In genomic region chr2:207816546-207816945, GRCh38 we compare ENCODE assay signal across 19 cellular contexts. TPM values are rescaled to one million over a fixed set of nuclear protein-coding genes. Genes with fewer than 3 reads are reported as not detected.
A peak's percentile ranks its signal among the peaks of the same experiment; 100 is the strongest.
DNase-seq lines count a peak whose midpoint lies in the region; ATAC-seq, FAIRE-seq and TF ChIP-seq lines count a peak whose summit lies in the region.
"Had no signal": no experiment of that assay in that cellular context is flagged by ENCODE, and none has a peak within 500 bp of the region (broad histone marks: within the 10 kb centered on the region; RNA-seq: fewer than 3 reads in every experiment).

No MANE protein-coding gene starts in this region.

- 94% methylated on average over 5 of the region's 5 CpGs for WGBS in HepG2 (ENCODE audit: low lambda C conversion rate)
- 69% methylated on average over 5 of the region's 5 CpGs for whole genome bisulfite sequencing in right lobe of liver (ENCODE audit: insufficient coverage, low coverage, low lambda C conversion rate, missing lambda C conversion rate)

- peaks cover 58% of the 10 kb centered on the region for H3F3A ChIP-seq in neural progenitor cell (ENCODE audit: low read depth)

- peaks cover 100% of the 10 kb centered on the region for H3K4me1 ChIP-seq in HepG2 (ENCODE audit: insufficient read depth, low read length)
- H3K4me1 ChIP-seq in right lobe of liver: peaks cover 0 to 51% (median 11%) of the 10 kb centered on the region in 4 donors
- peaks cover 67% of the 10 kb centered on the region for H3K4me1 ChIP-seq in neural progenitor cell
- H3K4me1 ChIP-seq: BLaER1 had no signal

- H3K27ac Mint-ChIP-seq in neural progenitor cell: no peak overlapping the region
- H3K27ac Mint-ChIP-seq: CD8-positive, alpha-beta memory T cell had no signal

- H3K27me3 ChIP-seq in HepG2 (ENCODE audit: control insufficient read depth in 1 of 2, insufficient read depth in 2 of 2, low read length in 2 of 2): no peaks in the 10 kb centered on the region
- no peaks in the 10 kb centered on the region for H3K27me3 ChIP-seq in right lobe of liver
- no peaks in the 10 kb centered on the region for H3K27me3 ChIP-seq in neural progenitor cell
- H3K27me3 ChIP-seq: BLaER1 had no signal

- TF ChIP-seq RAD21 in HepG2 (CRISPR knock-in tag; IDR thresholded peaks at IDR 0.05): no peak

- H3K4me1 Mint-ChIP-seq in neural progenitor cell: peaks cover 34% of the 10 kb centered on the region
- H3K4me1 Mint-ChIP-seq: CD8-positive, alpha-beta memory T cell had no signal

- no peak overlapping the region for H2AFZ ChIP-seq in HepG2 (ENCODE audit: low read length)
- H2AFZ ChIP-seq in neural progenitor cell (replicated peaks): no peak overlapping the region

- DNase-seq in HepG2 (ENCODE audit: low spot score) (no peak), right lobe of liver (no peak), neural progenitor cell (ENCODE audit: low spot score) (no peak), substantia nigra (lab: John Stamatoyannopoulos, UW) (no peak), NCI-H748 (lab: John Stamatoyannopoulos, UW; ENCODE audit: unreplicated experiment) (no peak)
- DNase-seq in activated CD8-positive, alpha-beta memory T cell treated with anti-CD3 and anti-CD28 coated beads, Interleukin-2, amount 50 U/mL, for 4 hours: no peak
- DNase-seq: 8988T; AML-193; Caco-2; CD8-positive, alpha-beta memory T cell; DND-41; GDM1; IMR-90 had no signal

- H3K27me3 Mint-ChIP-seq in neural progenitor cell (ENCODE audit: insufficient read depth, low read depth): peaks cover 4% of the 10 kb centered on the region

- FAIRE-seq in HepG2 (lab: Jason Lieb, UNC): no peak
- FAIRE-seq: GM12892, GM19239, H54 had no signal

- TF ChIP-seq POLR2A in HepG2 (IDR thresholded peaks at IDR 0.05; ENCODE audit: insufficient read depth in 1 of 2, low read depth in 2 of 2, low read length in 2 of 2) (no peak), right lobe of liver (IDR thresholded peaks at IDR 0.05) (no peak)

- H4K20me1 ChIP-seq in HepG2 (ENCODE audit: insufficient read depth, low read length) (no peaks in the 10 kb centered on the region), neural progenitor cell (ENCODE audit: low read depth) (peaks cover 4% of the 10 kb centered on the region)
- H4K20me1 ChIP-seq: BLaER1 had no signal

- CTCF ChIA-PET in HepG2 (lab: Yijun Ruan, JAX; ENCODE audit: low intra/inter-chr PET ratio, low total read pairs): no interaction called here

- H3K9me3 ChIP-seq in HepG2 (ENCODE audit: low read length) (no peaks in the 10 kb centered on the region), right lobe of liver (no peaks in the 10 kb centered on the region), neural progenitor cell (ENCODE audit: low read depth) (no peaks in the 10 kb centered on the region)
- H3K9me3 ChIP-seq: BLaER1, Caco-2 had no signal

- H3K27ac ChIP-seq in HepG2 (ENCODE audit: extremely low read length, insufficient read depth, low read length) (no peak overlapping the region), right lobe of liver (peak overlapping the region in 1 of 3 donors; percentile 93), neural progenitor cell (no peak overlapping the region), substantia nigra (ENCODE audit: low read depth, low read length, poor library complexity, severe bottlenecking) (peak overlapping the region; percentile 26)
- H3K27ac ChIP-seq: BLaER1 had no signal

- H3K36me3 ChIP-seq in HepG2 (replicated peaks in 1 of 2; ENCODE audit: control insufficient read depth in 1 of 2, insufficient read depth in 2 of 2, low read length in 2 of 2) (no peaks in the 10 kb centered on the region), right lobe of liver (no peaks in the 10 kb centered on the region), neural progenitor cell (no peaks in the 10 kb centered on the region)
- H3K36me3 ChIP-seq: BLaER1 had no signal

- TF ChIP-seq CTCF in HepG2 (CRISPR knock-in tag; IDR thresholded peaks at IDR 0.05) (no peak), right lobe of liver (IDR thresholded peaks at IDR 0.05) (no peak), neural progenitor cell (IDR thresholded peaks at IDR 0.05) (no peak)

- ATAC-seq in HepG2: no peak
- no peak for ATAC-seq in right lobe of liver
- no peak for ATAC-seq in GM18520 (IDR thresholded peaks at IDR 0.05; ENCODE audit: unreplicated experiment)
- ATAC-seq: HCT116 had no signal

- no peaks in the 10 kb centered on the region for H3K79me2 ChIP-seq in HepG2 (ENCODE audit: insufficient read depth, low read length)
- H3K79me2 ChIP-seq in neural progenitor cell (ENCODE audit: low read depth): no peaks in the 10 kb centered on the region

- intact Hi-C loops in HepG2 (cut with micrococcal nuclease; ENCODE audit: unreplicated experiment) (no loop called here), right lobe of liver (cut with DNase I) (no loop called here)

- no peaks in the 10 kb centered on the region for H3K36me3 Mint-ChIP-seq in neural progenitor cell
- H3K36me3 Mint-ChIP-seq: CD8-positive, alpha-beta memory T cell had no signal

- no peaks in the 10 kb centered on the region for H3K9me3 Mint-ChIP-seq in neural progenitor cell
- H3K9me3 Mint-ChIP-seq: CD8-positive, alpha-beta memory T cell had no signal

- H3K4me3 Mint-ChIP-seq in neural progenitor cell: no peak overlapping the region
- H3K4me3 Mint-ChIP-seq: CD8-positive, alpha-beta memory T cell had no signal

- H3K4me3 ChIP-seq in HepG2 (replicated peaks in 1 of 3; ENCODE audit: insufficient read depth in 1 of 3, low read depth in 2 of 3, low read length in 3 of 3) (no peak overlapping the region), right lobe of liver (no peak overlapping the region), neural progenitor cell (no peak overlapping the region)
- H3K4me3 ChIP-seq: BLaER1 had no signal

- POLR2A ChIA-PET in HepG2 (lab: Yijun Ruan, JAX): interaction anchor here (0.9 to 14.0 kb wide), 5 partner anchors 12 to 48 kb away, joined by 3 to 288 read pairs (median 23); partner anchors contain the start of gene FZD5

- H3K4me2 ChIP-seq in HepG2 (ENCODE audit: low read depth, low read length): no peak overlapping the region
- peak overlapping the region; percentile 2 for H3K4me2 ChIP-seq in neural progenitor cell
- H3K4me2 ChIP-seq: BLaER1 had no signal

- in situ Hi-C loops in HepG2 (cut with HindIII; ENCODE audit: extremely low pct_ligation_motif_present, low pct_unique_long_range_greater_than_20kb): no loop called here

- BruUV-seq in HepG2 (replicated peaks; lab: Mats Ljungman, UMichigan): no TSS peak

- H3K9ac ChIP-seq in HepG2 (ENCODE audit: insufficient read depth, low read depth, low read length) (no peak overlapping the region), neural progenitor cell (no peak overlapping the region)
- H3K9ac ChIP-seq: BLaER1 had no signal

- TF ChIP-seq EP300 in HepG2 (IDR thresholded peaks at IDR 0.05; ENCODE audit: low read depth in 2 of 2, low read length in 2 of 2) (no peak), HepG2 (CRISPR knock-in tag; IDR thresholded peaks at IDR 0.05; ENCODE audit: borderline replicate concordance) (no peak)

TF ChIP-seq in HepG2, 621 proteins besides CTCF, POLR2A, EP300 and RAD21 (continues in another document):
- no peak for TF ChIP-seq SPEN (CRISPR knock-in tag; IDR thresholded peaks at IDR 0.05; ENCODE audit: low read depth)
- no peak for TF ChIP-seq HMG20B (CRISPR knock-in tag; conservative IDR thresholded peaks at IDR 0.05)

RNA-seq across cellular contexts. Expression of gene FZD5, which starts 46.8 kb away (rescaled TPM):
- 28.9 and 34.3 TPM in 2 replicates for total RNA-seq in HepG2 (2016; rRNA removed; fragmentation: Illumina TruSeq; extraction: Trizol)
- total RNA-seq in HepG2 (2016; cell fraction: cytosol; rRNA removed; fragmentation: Illumina TruSeq; extraction: Trizol; ENCODE audit: low read depth): 3.1 and 4.0 TPM in 2 replicates
- 27.1 and 33.9 TPM in 2 replicates for total RNA-seq in HepG2 (2016; cell fraction: insoluble cytoplasmic fraction; rRNA removed; fragmentation: Illumina TruSeq; extraction: Trizol)
- total RNA-seq in HepG2 (2016; cell fraction: membrane; rRNA removed; fragmentation: Illumina TruSeq; extraction: Trizol): 17.9 and 18.6 TPM in 2 replicates
- 49.9 and 55.0 TPM in 2 replicates for total RNA-seq in HepG2 (2016; cell fraction: nucleus; rRNA removed; fragmentation: Illumina TruSeq; extraction: Trizol)
- 25.3 and 29.1 TPM in 2 replicates for polyA plus RNA-seq in HepG2 (2011; rRNA removed)
- 17.7 and 21.9 TPM in 2 replicates for polyA plus RNA-seq in HepG2 (2011; cell fraction: cytosol; rRNA removed)
- polyA plus RNA-seq in HepG2 (2011; cell fraction: nucleus; rRNA removed): 46.8 and 48.3 TPM in 2 replicates
- polyA plus RNA-seq in HepG2 (2012): 41.5 and 51.6 TPM in 2 replicates
- 1.9 and 2.0 TPM in 2 replicates for polyA plus RNA-seq in HepG2 (2016; cell fraction: cytosol; fragmentation: Illumina TruSeq; extraction: Trizol; ENCODE audit: low read depth)
- polyA plus RNA-seq in HepG2 (2016; cell fraction: insoluble cytoplasmic fraction; fragmentation: Illumina TruSeq; extraction: Trizol; ENCODE audit: low read depth): 21.1 and 22.9 TPM in 2 replicates
- 6.8 and 7.4 TPM in 2 replicates for polyA plus RNA-seq in HepG2 (2016; cell fraction: membrane; fragmentation: Illumina TruSeq; extraction: Trizol; ENCODE audit: low read depth)
- polyA plus RNA-seq in HepG2 (2016; cell fraction: nucleus; fragmentation: Illumina TruSeq; extraction: Trizol; ENCODE audit: insufficient read depth, low read depth): 38.4 and 40.1 TPM in 2 replicates
- polyA minus RNA-seq in HepG2 (2011; rRNA and poly(A)+ RNA removed; ENCODE audit: low replicate concordance): 4.3 and 130 TPM in 2 replicates
- polyA minus RNA-seq in HepG2 (2011; cell fraction: cytosol; rRNA and poly(A)+ RNA removed): 61.0 and 69.9 TPM in 2 replicates
- 116 and 135 TPM in 2 replicates for polyA minus RNA-seq in HepG2 (2011; cell fraction: nucleus; rRNA and poly(A)+ RNA removed)
- total RNA-seq in right lobe of liver: 10 to 100 TPM; 18.5 to 37.4 (median 29.3) TPM
- total RNA-seq in neural progenitor cell (ENCODE audit: low replicate concordance): 178 and 240 TPM in 2 replicates
